In genomic region chr2:235721586-235721985, GRCh38 we compare ENCODE assay signal across 22 cellular contexts.
"Had no signal": no experiment of that assay in that cellular context is flagged by ENCODE, and none has a peak within 500 bp of the region (broad histone marks: within the 10 kb centered on the region; RNA-seq: fewer than 3 reads in every experiment).

No MANE protein-coding gene starts in this region.

- H3K9me3 ChIP-seq: SJSA1 had no signal

- H3K9me3 Mint-ChIP-seq: IgD-negative memory B cell had no signal

- H3K27me3 ChIP-seq: SJSA1 had no signal

- H3K4me3 ChIP-seq: SJSA1 had no signal

- DNase-seq: KBM-7, MV-4-11, NCI-H1048, NCI-H1105, NCI-H1417, NCI-H1436 treated with DMSO at 0.1 percent for 48 hours, NCI-H187, NCI-H2029, NCI-H2081 treated with DMSO at 0.1 percent for 48 hours, NCI-H2171, NCI-H226, NCI-H446, NCI-H510A, NCI-H524 treated with DMSO at 0.1 percent for 48 hours, NCI-H69, NCI-H774, Right ventricle myocardium superior, RPMI8226, SIG-M5 had no signal

- H3K27ac ChIP-seq: HL-60, SJSA1 had no signal

- H3K36me3 Mint-ChIP-seq: IgD-negative memory B cell had no signal

- H3K27ac Mint-ChIP-seq: IgD-negative memory B cell had no signal
